2 cellular contexts compared by ENCODE assay signal in the genomic region with DNA sequence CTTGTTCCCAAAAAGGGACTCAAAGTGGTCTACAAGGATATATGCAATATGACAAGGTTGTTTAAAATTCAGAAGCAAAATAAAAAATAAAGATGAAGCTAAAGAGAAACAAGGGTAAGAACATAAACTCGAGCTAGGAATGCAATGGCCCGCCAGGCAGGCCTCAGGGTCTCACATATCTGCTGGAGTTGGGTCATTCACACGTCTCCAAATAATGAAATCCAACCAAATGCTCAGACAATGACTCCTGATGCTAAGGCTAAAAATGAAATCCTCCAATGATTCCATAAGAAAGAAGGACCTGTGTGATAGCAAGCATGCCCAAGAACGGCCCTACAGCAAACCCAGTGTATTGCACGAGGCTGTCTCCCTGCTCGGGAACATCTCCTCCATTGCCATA.
"Had no signal": no experiment of that assay in that cellular context is flagged by ENCODE, and none has a peak within 500 bp of the region (broad histone marks: within the 10 kb centered on the region; RNA-seq: fewer than 3 reads in every experiment).

No MANE protein-coding gene starts in this region.

- DNase-seq: GDM1 had no signal

- H3K4me3 ChIP-seq: GM12878 had no signal

- ATAC-seq: GM12878 had no signal
